ENCODE assay signal across 8 cellular contexts in genomic region chr1:17826165-17826488, GRCh38.
DNase-seq lines count a peak whose midpoint lies in the region; ATAC-seq, FAIRE-seq and TF ChIP-seq lines count a peak whose summit lies in the region.

No MANE protein-coding gene starts in this region.

- H3K4me2 ChIP-seq in A549: no peak overlapping the region

- FAIRE-seq in A549 (lab: Jason Lieb, UNC): no peak
- no peak for FAIRE-seq in GM12891 (lab: Jason Lieb, UNC)

- peaks cover 0 to 84% (median 15%) of the 10 kb centered on the region in 7 donors for H3K27me3 ChIP-seq in spleen (replicated peaks in 1 of 7)

- WGBS in A549 (ENCODE audit: missing lambda C conversion rate): 31% methylated on average over 3 of the region's 16 CpGs
- WGBS in spleen, 5 donors: 32 to 65% (median 39%) methylated on average over 5 to 16 of the region's 16 CpGs

- CTCF ChIA-PET in A549 (lab: Yijun Ruan, JAX): interaction anchor here (0.6 to 2.4 kb wide), 15 partner anchors 9 to 197 kb away, joined by 3 to 11 read pairs (median 4); no protein-coding TSS in a partner anchor

- TF ChIP-seq POLR2A in A549 (IDR thresholded peaks at IDR 0.05; ENCODE audit: low read length): no peak
- TF ChIP-seq POLR2A in GM12891 (IDR thresholded peaks at IDR 0.05; ENCODE audit: low read depth, low read length): no peak
- no peak for TF ChIP-seq POLR2A in spleen (IDR thresholded peaks at IDR 0.05)

- DNase-seq in A549 (ENCODE audit: low read depth in 1 of 2, low spot score in 1 of 2) (peak; percentile 17 to 21), GM12891 (ENCODE audit: insufficient read length, low spot score) (peak; percentile 42), SW480 (ENCODE audit: low spot score) (peak; percentile 11), cardiac septum (ENCODE audit: low spot score) (peak; percentile 80), spleen (no peak), DMS114 treated with DMSO at 0.1 percent for 48 hours (lab: John Stamatoyannopoulos, UW; ENCODE audit: unreplicated experiment) (no peak)

- peak; percentile 39 for TF ChIP-seq CTCF in A549 (IDR thresholded peaks at IDR 0.05)
- peak in 8 of 11 experiments; percentile 21 to 61 (median 44) for TF ChIP-seq CTCF in spleen (IDR thresholded peaks at IDR 0.05 in 8 of 11, conservative IDR thresholded peaks at IDR 0.05 in 3 of 11)

- H3K27ac ChIP-seq in A549: no peak overlapping the region
- no peak overlapping the region for H3K27ac ChIP-seq in spleen

- no peak for TF ChIP-seq EP300 in A549 (IDR thresholded peaks at IDR 0.05)

- ATAC-seq in A549: peak; percentile 66 to 83; a peak in 5 of 6 replicates
- ATAC-seq in GM18519 (IDR thresholded peaks at IDR 0.05; ENCODE audit: low FRiP score, unreplicated experiment): no peak
- no peak for ATAC-seq in HG02623 (IDR thresholded peaks at IDR 0.05; ENCODE audit: unreplicated experiment)

- intact Hi-C loops in cardiac septum (cut with DNase I): loop anchor here (5.0 kb wide), 2 partner anchors 66 to 154 kb away; no protein-coding TSS in a partner anchor
- intact Hi-C loops in spleen (cut with DNase I; ENCODE audit: low total_unique reads): no loop called here

- POLR2A ChIA-PET in A549 (lab: Yijun Ruan, JAX): no interaction called here

- no peaks in the 10 kb centered on the region for H3K36me3 ChIP-seq in spleen

- no peaks in the 10 kb centered on the region for H3K4me1 ChIP-seq in A549
- no peaks in the 10 kb centered on the region for H3K4me1 ChIP-seq in spleen

- H3K9me3 ChIP-seq in A549 (no peaks in the 10 kb centered on the region), spleen (peaks cover 0 to 3% (median 0%) of the 10 kb centered on the region in 8 donors)

- peak; percentile 33 to 47; a peak in 4 of 5 replicates for TF ChIP-seq RAD21 in A549 (conservative IDR thresholded peaks at IDR 0.05 in 1 of 2, IDR thresholded peaks at IDR 0.05 in 1 of 2)

- H3K4me3 ChIP-seq in A549 (no peak overlapping the region), spleen (no peak overlapping the region)

TF ChIP-seq in A549, 52 proteins besides CTCF, POLR2A, EP300 and RAD21:
- peak; percentile 53 for TF ChIP-seq SMC3 (IDR thresholded peaks at IDR 0.05)
- TF ChIP-seq SREBF2 (IDR thresholded peaks at IDR 0.05): no peak
- no peak for TF ChIP-seq MAZ (IDR thresholded peaks at IDR 0.05; ENCODE audit: borderline replicate concordance, low read depth, low read length)
- no peak for TF ChIP-seq CBX2 (IDR thresholded peaks at IDR 0.05; ENCODE audit: borderline replicate concordance, low read depth)

TF ChIP-seq in GM12891, 5 proteins besides CTCF, POLR2A, EP300 and RAD21:
- no peak for TF ChIP-seq POU2F2 (IDR thresholded peaks at IDR 0.05; ENCODE audit: low read depth, low read length)
- no peak for TF ChIP-seq TAF1 (IDR thresholded peaks at IDR 0.05; ENCODE audit: low read depth, low read length)
- TF ChIP-seq SPI1 (IDR thresholded peaks at IDR 0.05; ENCODE audit: low read depth, low read length): no peak
- no peak for TF ChIP-seq POLR2AphosphoS5 (IDR thresholded peaks at IDR 0.05; ENCODE audit: low read depth, low read length)
- TF ChIP-seq PAX5 (IDR thresholded peaks at IDR 0.05; ENCODE audit: insufficient read depth, low read length, severe bottlenecking): no peak
TF ChIP-seq in GM12891: peak in this region for 0.

Comparison
In these comparisons a context has a peak if more than half of its experiments do, and no peak if none do; other contexts are left out.
1. ATAC-seq: peak in A549 (2 of 2); none in GM18519 (single experiment) and HG02623 (single experiment).
2. DNase-seq: peak in A549 (2 of 2), GM12891 (single experiment), SW480 (single experiment) and cardiac septum (single experiment); none in spleen (single experiment) and DMS114 treated with DMSO at 0.1 percent for 48 hours (single experiment).